1 cellular context compared by ENCODE assay signal in genomic region chr3:167716920-167717319, GRCh38.
TF ChIP-seq lines count a peak whose summit lies in the region.

No MANE protein-coding gene starts in this region.

TF ChIP-seq in liver, 16 proteins besides CTCF, POLR2A, EP300 and RAD21 (continued from another document):
- TF ChIP-seq, protein P1, sequence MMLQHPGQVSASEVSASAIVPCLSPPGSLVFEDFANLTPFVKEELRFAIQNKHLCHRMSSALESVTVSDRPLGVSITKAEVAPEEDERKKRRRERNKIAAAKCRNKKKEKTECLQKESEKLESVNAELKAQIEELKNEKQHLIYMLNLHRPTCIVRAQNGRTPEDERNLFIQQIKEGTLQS (IDR thresholded peaks at IDR 0.05) = peak; percentile 56
- TF ChIP-seq EGR1 (IDR thresholded peaks at IDR 0.05; ENCODE audit: low read depth in 2 of 2) = no peak
